15 cellular contexts compared by ENCODE assay signal in genomic region chr7:94414481-94414880, GRCh38. TPM values are rescaled to one million over a fixed set of nuclear protein-coding genes. Genes with fewer than 3 reads are reported as not detected.
DNase-seq lines count a peak whose midpoint lies in the region; ATAC-seq and TF ChIP-seq lines count a peak whose summit lies in the region.
"Had no signal": no experiment of that assay in that cellular context is flagged by ENCODE, and none has a peak within 500 bp of the region (broad histone marks: within the 10 kb centered on the region; RNA-seq: fewer than 3 reads in every experiment).

No MANE protein-coding gene starts in this region.

- DNase-seq in NCI-H524 treated with DMSO at 0.1 percent for 48 hours (lab: John Stamatoyannopoulos, UW) (peak; percentile 81), coronary artery (ENCODE audit: low spot score) (no peak), ovary (no peak), C1 segment of cervical spinal cord (lab: John Stamatoyannopoulos, UW) (no peak)
- DNase-seq: activated CD4-positive, alpha-beta T cell treated with anti-CD3 and anti-CD28 coated beads for 36 hours; activated T-cell treated with anti-CD3 and anti-CD28 coated beads, Interleukin-2, amount 50 U/mL, for 48 hours; effector memory CD4-positive, alpha-beta T cell; heart left ventricle; naive B cell; NCI-H1436 had no signal

- no peak for TF ChIP-seq POLR2A in ovary (IDR thresholded peaks at IDR 0.05)

- peak overlapping the region; percentile 3 for H3K4me2 ChIP-seq in skeletal muscle satellite cell (ENCODE audit: low read length)

- H3K4me1 ChIP-seq in HEK293 (ENCODE audit: control insufficient read depth, insufficient read depth, low read length) (no peaks in the 10 kb centered on the region), skeletal muscle satellite cell (ENCODE audit: control insufficient read depth, insufficient read depth, low read length) (peaks cover 86% of the 10 kb centered on the region), ovary (ENCODE audit: insufficient read depth) (peaks cover 11% of the 10 kb centered on the region)

- H3K4me3 ChIP-seq in HEK293 (ENCODE audit: low read depth, low read length), result no peak overlapping the region
- H3K4me3 ChIP-seq in coronary artery, result no peak overlapping the region
- H3K4me3 ChIP-seq in skeletal muscle satellite cell (ENCODE audit: low read length), result no peak overlapping the region
- H3K4me3 ChIP-seq in ovary, result no peak overlapping the region
- H3K4me3 ChIP-seq: heart left ventricle had no signal

- no peaks in the 10 kb centered on the region for H3K27me3 ChIP-seq in skeletal muscle satellite cell (ENCODE audit: control insufficient read depth, insufficient read depth, low read length)
- H3K27me3 ChIP-seq in ovary, result no peaks in the 10 kb centered on the region
- H3K27me3 ChIP-seq: heart left ventricle had no signal

- no peaks in the 10 kb centered on the region for H3K9me3 ChIP-seq in HEK293 (ENCODE audit: control insufficient read depth, insufficient read depth, low read depth, low read length)
- H3K9me3 ChIP-seq in skeletal muscle satellite cell (replicated peaks; ENCODE audit: low read length), result no peaks in the 10 kb centered on the region
- no peaks in the 10 kb centered on the region for H3K9me3 ChIP-seq in ovary
- H3K9me3 ChIP-seq: heart left ventricle had no signal

- H3K27ac ChIP-seq in HEK293 (ENCODE audit: extremely low read depth, low read depth, low read length), result no peak overlapping the region
- peak overlapping the region; percentile 40 to 64 for H3K27ac ChIP-seq in coronary artery
- peak overlapping the region in 1 of 2 donors; percentile 27 for H3K27ac ChIP-seq in ovary
- H3K27ac ChIP-seq: C4-2B had no signal

- H3K36me3 ChIP-seq in HEK293 (ENCODE audit: control insufficient read depth in 2 of 2, insufficient read depth in 1 of 2, low read length in 2 of 2), result no peaks in the 10 kb centered on the region
- H3K36me3 ChIP-seq in skeletal muscle satellite cell (ENCODE audit: insufficient read depth, low read length), result peaks cover 98% of the 10 kb centered on the region
- H3K36me3 ChIP-seq in ovary, result no peaks in the 10 kb centered on the region

- TF ChIP-seq EP300 in ovary (IDR thresholded peaks at IDR 0.05), result no peak

- 2 to 6% (median 2%) methylated on average over 2 of the region's 2 CpGs for WGBS in ovary, 3 donors

- TF ChIP-seq CTCF in HEK293 (tag by site-specific recombination; IDR thresholded peaks at IDR 0.05) (no peak), coronary artery (IDR thresholded peaks at IDR 0.05) (no peak), ovary (IDR thresholded peaks at IDR 0.05) (no peak)

- H3K9ac ChIP-seq in skeletal muscle satellite cell (ENCODE audit: low read depth, low read length), result peak overlapping the region; percentile 20

- POLR2A ChIA-PET in HEK293 (lab: Yijun Ruan, JAX), result no interaction called here

- CTCF ChIA-PET in HEK293 (lab: Yijun Ruan, JAX), result interaction anchor here (0.7 to 1.4 kb wide), 3 partner anchors 19 to 699 kb away, joined by 3 read pairs; no protein-coding TSS in a partner anchor

- ATAC-seq in GM18870 (IDR thresholded peaks at IDR 0.05; ENCODE audit: unreplicated experiment) (no peak), HG03095 (IDR thresholded peaks at IDR 0.05; ENCODE audit: unreplicated experiment) (no peak)
- ATAC-seq: activated CD4-positive, alpha-beta T cell treated with anti-CD3 and anti-CD28 coated beads for 36 hours; heart left ventricle had no signal

- intact Hi-C loops in ovary (cut with DNase I), result loop anchor here in 1 of 4 donors (5.0 kb wide), 1 partner anchor 492 kb away; the partner anchor contains the start of gene GNG11

TF ChIP-seq in HEK293, 187 proteins besides CTCF, POLR2A, EP300 and RAD21 (continues in another document):
- TF ChIP-seq, protein P1, sequence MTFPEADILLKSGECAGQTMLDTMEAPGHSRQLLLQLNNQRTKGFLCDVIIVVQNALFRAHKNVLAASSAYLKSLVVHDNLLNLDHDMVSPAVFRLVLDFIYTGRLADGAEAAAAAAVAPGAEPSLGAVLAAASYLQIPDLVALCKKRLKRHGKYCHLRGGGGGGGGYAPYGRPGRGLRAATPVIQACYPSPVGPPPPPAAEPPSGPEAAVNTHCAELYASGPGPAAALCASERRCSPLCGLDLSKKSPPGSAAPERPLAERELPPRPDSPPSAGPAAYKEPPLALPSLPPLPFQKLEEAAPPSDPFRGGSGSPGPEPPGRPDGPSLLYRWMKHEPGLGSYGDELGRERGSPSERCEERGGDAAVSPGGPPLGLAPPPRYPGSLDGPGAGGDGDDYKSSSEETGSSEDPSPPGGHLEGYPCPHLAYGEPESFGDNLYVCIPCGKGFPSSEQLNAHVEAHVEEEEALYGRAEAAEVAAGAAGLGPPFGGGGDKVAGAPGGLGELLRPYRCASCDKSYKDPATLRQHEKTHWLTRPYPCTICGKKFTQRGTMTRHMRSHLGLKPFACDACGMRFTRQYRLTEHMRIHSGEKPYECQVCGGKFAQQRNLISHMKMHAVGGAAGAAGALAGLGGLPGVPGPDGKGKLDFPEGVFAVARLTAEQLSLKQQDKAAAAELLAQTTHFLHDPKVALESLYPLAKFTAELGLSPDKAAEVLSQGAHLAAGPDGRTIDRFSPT (tag by site-specific recombination; IDR thresholded peaks at IDR 0.05), result no peak
- TF ChIP-seq ZNF843 (tag by site-specific recombination; IDR thresholded peaks at IDR 0.05) (0 out of 2 replicates have a peak, but pooled peaks have one; percentile 37), ZNF366 (tag by site-specific recombination; conservative IDR thresholded peaks at IDR 0.05) (no peak), ZNF626 (tag by site-specific recombination; IDR thresholded peaks at IDR 0.05) (no peak), TCF7L2 (IDR thresholded peaks at IDR 0.05; ENCODE audit: borderline replicate concordance, low read depth, low read length) (no peak), ZNF138 (tag by site-specific recombination; IDR thresholded peaks at IDR 0.05; ENCODE audit: borderline replicate concordance) (no peak), ZNF518A (tag by site-specific recombination; conservative IDR thresholded peaks at IDR 0.05; ENCODE audit: low read depth) (no peak), REST (tag by site-specific recombination; IDR thresholded peaks at IDR 0.05) (no peak), GLI2 (tag by site-specific recombination; IDR thresholded peaks at IDR 0.05; ENCODE audit: borderline replicate concordance, low read depth) (no peak)

RNA-seq across cellular contexts. Expression of gene COL1A2, which starts 19.8 kb away (rescaled TPM):
- total RNA-seq in skeletal muscle satellite cell (2012; rRNA removed), result 1,338 and 2,345 TPM in 2 replicates
- 100 to 1,000 TPM; 133 to 659 (median 497) TPM for total RNA-seq in ovary
- polyA plus RNA-seq in ovary, result 1,000 to 10,000 TPM in 1 of 2 donors, 100 to 1,000 TPM in 1; 457 to 2,370 TPM
